10 cellular contexts compared by ENCODE assay signal in genomic region chr1:226723640-226724532, GRCh38. TPM values are rescaled to one million over a fixed set of nuclear protein-coding genes. Genes with fewer than 3 reads are reported as not detected.
A peak's percentile ranks its signal among the peaks of the same experiment; 100 is the strongest.
DNase-seq lines count a peak whose midpoint lies in the region; ATAC-seq and TF ChIP-seq lines count a peak whose summit lies in the region.
"Had no signal": no experiment of that assay in that cellular context is flagged by ENCODE, and none has a peak within 500 bp of the region (broad histone marks: within the 10 kb centered on the region; RNA-seq: fewer than 3 reads in every experiment).

No MANE protein-coding gene starts in this region.

- no peaks in the 10 kb centered on the region for H3K27me3 Mint-ChIP-seq in T-cell

- CTCF ChIA-PET in T-cell (lab: Charles Lee): interaction anchor here (0.7 to 1.3 kb wide), 4 partner anchors 9 to 30 kb away, joined by 3 to 6 read pairs (median 4); no protein-coding TSS in a partner anchor

- no peak for TF ChIP-seq POLR2A in NB4 (IDR thresholded peaks at IDR 0.05; ENCODE audit: extremely low read depth, insufficient read length)

- H3K36me3 Mint-ChIP-seq in T-cell: peaks cover 52% of the 10 kb centered on the region

- H4K20me1 ChIP-seq in DND-41 (ENCODE audit: insufficient read depth, low read length): peaks cover 73% of the 10 kb centered on the region

- no peak for DNase-seq in DND-41
- DNase-seq in NB4 (ENCODE audit: low read depth): peak; percentile 46
- no peak for DNase-seq in T-cell
- peak in 1 of 2 donors; percentile 41 for DNase-seq in foreskin keratinocyte
- peak; percentile 61 for DNase-seq in smooth muscle cell of the brain vasculature (ENCODE audit: low read depth, low spot score)
- no peak for DNase-seq in cortex of kidney (lab: John Stamatoyannopoulos, UW)
- DNase-seq in activated gamma-delta T cell treated with Interleukin-2 at 50 U/mL for 16 hours: no peak
- DNase-seq: lower lobe of right lung had no signal

- H3K9me3 ChIP-seq in DND-41 (ENCODE audit: insufficient read depth, low read length, severe bottlenecking): no peaks in the 10 kb centered on the region
- H3K9me3 ChIP-seq: lower lobe of right lung had no signal

- H3K27me3 ChIP-seq in DND-41 (ENCODE audit: insufficient read depth, low read length, poor library complexity): no peaks in the 10 kb centered on the region
- no peaks in the 10 kb centered on the region for H3K27me3 ChIP-seq in foreskin keratinocyte

- peak overlapping the region; percentile 87 to 93 for H3K27ac Mint-ChIP-seq in T-cell

- TF ChIP-seq CTCF in DND-41 (IDR thresholded peaks at IDR 0.05; ENCODE audit: borderline replicate concordance, extremely low read depth, low read length, poor library complexity, severe bottlenecking) (no peak), NB4 (IDR thresholded peaks at IDR 0.05; ENCODE audit: low read depth, low read length) (no peak), foreskin keratinocyte (conservative IDR thresholded peaks at IDR 0.05) (no peak)

- H3K4me2 ChIP-seq in DND-41 (ENCODE audit: insufficient read depth, low read length): no peak overlapping the region

- peaks cover 92% of the 10 kb centered on the region for H3K79me2 ChIP-seq in DND-41 (ENCODE audit: insufficient read depth, low read length)

- H3K4me1 ChIP-seq in DND-41 (ENCODE audit: insufficient read depth, low read length) (peaks cover 10% of the 10 kb centered on the region; the same call in 1 of the 2 replicates), foreskin keratinocyte (no peaks in the 10 kb centered on the region)

- no peaks in the 10 kb centered on the region for H3K9me3 Mint-ChIP-seq in T-cell

- ATAC-seq in DND-41 (ENCODE audit: insufficient read depth, low read depth): no peak; the same call in 2 of the 3 replicates
- peak in 3 of 4 experiments; percentile 11 to 20 (median 13) for ATAC-seq in T-cell (replicated peaks in 1 of 4)
- ATAC-seq in foreskin keratinocyte: peak; percentile 71
- ATAC-seq in GM19324 (IDR thresholded peaks at IDR 0.05; ENCODE audit: low FRiP score, unreplicated experiment): no peak

- POLR2A ChIA-PET in T-cell (lab: Charles Lee): interaction anchor here (0.5 to 1.2 kb wide), 8 partner anchors 9 to 23 kb away, joined by 3 to 9 read pairs (median 4); no protein-coding TSS in a partner anchor

- peak overlapping the region; percentile 85 to 95 (median 90) for H3K4me3 Mint-ChIP-seq in T-cell

- peaks cover 92 to 98% (median 94%) of the 10 kb centered on the region in 3 donors for H3K4me1 Mint-ChIP-seq in T-cell

- H3K4me3 ChIP-seq in DND-41 (ENCODE audit: low read depth in 1 of 2, low read length in 2 of 2) (no peak overlapping the region), NB4 (ENCODE audit: low read depth, low read length) (no peak overlapping the region)
- H3K4me3 ChIP-seq: lower lobe of right lung had no signal

- peaks cover 77% of the 10 kb centered on the region for H3K36me3 ChIP-seq in DND-41 (ENCODE audit: insufficient read depth, low read length)

- peak overlapping the region; percentile 15; the same call in 1 of the 2 replicates for H3K27ac ChIP-seq in DND-41 (ENCODE audit: low read length)
- H3K27ac ChIP-seq in foreskin keratinocyte: no peak overlapping the region
- H3K27ac ChIP-seq: HL-60, lower lobe of right lung had no signal

- no peak overlapping the region for H3K9ac ChIP-seq in DND-41 (ENCODE audit: low read depth, low read length)

- no peak overlapping the region for H2AFZ ChIP-seq in DND-41 (ENCODE audit: low read depth, low read length)

RNA-seq across cellular contexts. Expression of gene ITPKB, which starts 15.2 kb away (rescaled TPM):
- total RNA-seq in T-cell (100 to 1,000 TPM; 153 to 351 (median 179) TPM), foreskin keratinocyte (11.7 and 11.9 TPM in 2 replicates)
- 3.5 and 3.9 TPM in 2 replicates for polyA plus RNA-seq in foreskin keratinocyte

Comparison
In these comparisons a context has a peak if more than half of its experiments do, and no peak if none do; other contexts are left out.
1. ATAC-seq: peak in T-cell (3 of 4) and foreskin keratinocyte (single experiment); none in DND-41 (single experiment) and GM19324 (single experiment).
2. DNase-seq: peak in NB4 (single experiment) and smooth muscle cell of the brain vasculature (single experiment); none in DND-41 (single experiment), T-cell (0 of 34), cortex of kidney (single experiment) and activated gamma-delta T cell treated with Interleukin-2 at 50 U/mL for 16 hours (single experiment).
3. RNA of gene ITPKB, which starts 15.2 kb away (total RNA-seq): 153 to 351 TPM in T-cell; 11.7 to 11.9 TPM in foreskin keratinocyte; every median in the first group is over 10 times any median in the second.